ENCODE assay signal across 31 cellular contexts in the genomic region with DNA sequence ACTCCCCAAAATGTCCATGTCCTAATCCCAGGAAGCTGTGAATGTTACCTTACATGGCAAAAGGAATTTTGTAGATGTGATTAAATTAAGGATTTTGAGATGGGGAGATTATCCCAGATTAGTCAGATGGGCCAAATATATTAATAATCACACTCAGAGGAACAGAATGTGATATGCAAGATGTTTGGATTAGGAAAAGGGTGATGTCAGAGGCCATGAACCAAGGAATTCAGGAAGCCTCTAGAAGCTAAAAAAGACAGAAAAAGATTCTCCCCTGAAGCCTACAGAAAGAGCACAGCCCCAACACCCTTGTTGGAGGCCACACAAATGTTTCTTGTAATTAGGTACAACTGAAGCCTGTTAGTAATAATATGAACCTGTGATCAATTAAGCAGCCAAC.
"Had no signal": no experiment of that assay in that cellular context is flagged by ENCODE, and none has a peak within 500 bp of the region (broad histone marks: within the 10 kb centered on the region; RNA-seq: fewer than 3 reads in every experiment).

No MANE protein-coding gene starts in this region.

- H3K4me3 Mint-ChIP-seq: activated B cell treated with CpG ODN at 0.5 μM for 24 hours; activated CD8-positive, alpha-beta T cell treated with anti-CD3 and anti-CD28 coated beads for 36 hours; activated T-cell treated with anti-CD3 and anti-CD28 coated beads, Interleukin-2, amount 50 U/mL, for 4 hours; activated T-helper 17 cell treated with anti-CD3 and anti-CD28 coated beads, Interleukin-2, amount 50 U/mL, for 72 hours; dendritic cell treated with granulocyte-macrophage colony-stimulating factor and Interleukin-4, amounts not matched to agents 40 ng/mL and 50 ng/mL, for 4 days; nephron; stimulated activated naive B cell treated with anti-CD40 and anti-IgM and Interleukin-4, amounts not matched to agents 10 μg/mL and 1 μg/mL and 100 μg/mL, for 72 hours; T-cell; T-helper 2 cell treated with Interferon-gamma antibody and Interleukin-4, amounts not matched to agents 5 μg/mL and 100 μg/mL, for 36 hours had no signal

- H3K27me3 ChIP-seq: esophagus muscularis mucosa, pancreas, sigmoid colon, stomach, thyroid gland, upper lobe of left lung, vagina had no signal

- H3K4me1 ChIP-seq: prostate gland had no signal

- H3K4me2 ChIP-seq: smooth muscle cell had no signal

- H3K27me3 Mint-ChIP-seq: activated B cell treated with CpG ODN at 0.5 μM for 24 hours; activated CD8-positive, alpha-beta T cell treated with anti-CD3 and anti-CD28 coated beads for 36 hours; activated T-helper 17 cell treated with anti-CD3 and anti-CD28 coated beads, Interleukin-2, amount 50 U/mL, for 72 hours; dendritic cell treated with granulocyte-macrophage colony-stimulating factor and Interleukin-4, amounts not matched to agents 40 ng/mL and 50 ng/mL, for 4 days; stimulated activated naive B cell treated with anti-CD40 and anti-IgM and Interleukin-4, amounts not matched to agents 10 μg/mL and 1 μg/mL and 100 μg/mL, for 72 hours; T-cell had no signal

- H3K9me3 ChIP-seq: pancreas, prostate gland, sigmoid colon, thyroid gland, vagina had no signal

- H3K4me3 ChIP-seq: esophagus muscularis mucosa, left ventricle myocardium inferior, lung, mucosa of descending colon, pancreas, prostate gland, sigmoid colon, stomach, thyroid gland, upper lobe of left lung, vagina had no signal

- H3K27ac ChIP-seq: esophagus muscularis mucosa, pancreas, prostate gland, sigmoid colon, stomach, thyroid gland, upper lobe of left lung, vagina had no signal

- H3K36me3 ChIP-seq: esophagus muscularis mucosa, pancreas, prostate gland, sigmoid colon, thyroid gland, upper lobe of left lung, vagina had no signal

- DNase-seq: activated B cell treated with CpG ODN at 0.5 μM for 24 hours; activated CD4-positive, alpha-beta T cell treated with anti-CD3 and anti-CD28 coated beads, Interleukin-2, amount 50 U/mL, for 1 hour; activated CD8-positive, alpha-beta T cell treated with anti-CD3 and anti-CD28 coated beads for 36 hours; activated gamma-delta T cell treated with Interleukin-2 at 50 U/mL for 16 hours; activated naive CD4-positive, alpha-beta T cell treated with anti-CD3 and anti-CD28 coated beads, Interleukin-2, amount 50 U/mL, for 16 hours; activated T-cell treated with anti-CD3 and anti-CD28 coated beads, Interleukin-2, amount 50 U/mL, for 4 hours; amygdala; central memory CD4-positive, alpha-beta T cell; head of caudate nucleus; islet precursor cell; left ventricle myocardium inferior; mucosa of descending colon; pancreas; sigmoid colon; stimulated activated CD4-positive, alpha-beta T cell treated with anti-CD3 and anti-CD28 coated beads, Interleukin-1b, Interleukin-23, amount 100 ng/mL, for 48 hours; stimulated activated CD4-positive, alpha-beta T cell treated with anti-CD3 and anti-CD28 coated beads, Interleukin-4, amount 100 ng/mL, for 4 hours; stimulated activated CD8-positive, alpha-beta memory T cell treated with anti-CD3 and anti-CD28 coated beads, Interleukin-4, amount 100 ng/mL, for 48 hours; stimulated activated naive B cell treated with anti-CD40 and anti-IgM and Interleukin-4, amounts not matched to agents 10 μg/mL and 1 μg/mL and 100 μg/mL, for 72 hours; stomach; T-cell; thyroid gland; upper lobe of left lung had no signal

- ATAC-seq: activated CD8-positive, alpha-beta T cell treated with anti-CD3 and anti-CD28 coated beads for 36 hours; activated T-cell treated with anti-CD3 and anti-CD28 coated beads, Interleukin-2, amount 50 U/mL, for 4 hours; activated T-helper 17 cell treated with anti-CD3 and anti-CD28 coated beads, Interleukin-2, amount 50 U/mL, for 72 hours; pancreas; stimulated activated naive B cell treated with anti-CD40 and anti-IgM and Interleukin-4, amounts not matched to agents 10 μg/mL and 1 μg/mL and 100 μg/mL, for 72 hours; T-cell had no signal

- H3K27ac Mint-ChIP-seq: activated B cell treated with CpG ODN at 0.5 μM for 24 hours; activated CD8-positive, alpha-beta T cell treated with anti-CD3 and anti-CD28 coated beads for 36 hours; activated T-helper 17 cell treated with anti-CD3 and anti-CD28 coated beads, Interleukin-2, amount 50 U/mL, for 72 hours; dendritic cell treated with granulocyte-macrophage colony-stimulating factor and Interleukin-4, amounts not matched to agents 40 ng/mL and 50 ng/mL, for 4 days; stimulated activated naive B cell treated with anti-CD40 and anti-IgM and Interleukin-4, amounts not matched to agents 10 μg/mL and 1 μg/mL and 100 μg/mL, for 72 hours; T-cell; T-helper 2 cell treated with Interferon-gamma antibody and Interleukin-4, amounts not matched to agents 5 μg/mL and 100 μg/mL, for 36 hours had no signal
